8 cellular contexts compared by ENCODE assay signal in the genomic region with DNA sequence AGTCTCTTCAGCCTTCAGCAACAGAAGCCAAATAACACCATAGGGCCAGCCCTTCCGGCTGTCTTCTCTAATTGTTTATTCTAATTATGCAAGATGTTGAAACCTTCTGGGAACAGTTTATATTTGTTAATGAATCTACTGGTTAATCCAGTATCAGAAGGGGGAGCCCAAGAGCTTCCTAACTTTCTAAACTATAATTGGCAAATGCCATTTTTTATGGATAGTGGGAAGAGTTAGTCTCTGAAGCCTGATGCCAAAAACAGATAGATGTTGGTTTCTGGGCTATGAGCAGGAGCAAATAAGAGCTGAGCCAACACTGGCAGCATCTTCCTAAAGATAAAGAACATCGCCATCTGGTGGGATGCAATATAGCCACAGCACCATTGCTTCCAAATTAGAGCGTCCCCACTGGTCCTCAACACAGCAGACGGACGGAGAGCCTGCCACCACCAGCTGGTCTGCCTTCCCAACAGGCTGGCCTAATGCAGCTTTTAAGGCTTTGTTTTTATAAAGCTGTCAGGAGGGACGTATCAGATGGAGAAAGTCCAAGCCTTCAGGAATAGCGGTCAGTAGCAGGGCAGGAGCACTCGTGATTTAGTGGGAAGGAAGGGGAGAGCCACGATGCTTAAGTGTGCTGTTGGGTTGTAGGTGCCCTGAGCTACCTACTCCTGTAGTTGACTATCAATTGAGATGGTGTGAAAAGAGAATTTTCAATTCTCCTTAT.
DNase-seq lines count a peak whose midpoint lies in the region; ATAC-seq, FAIRE-seq and TF ChIP-seq lines count a peak whose summit lies in the region.

No MANE protein-coding gene starts in this region.

- H3K36me3 Mint-ChIP-seq in activated CD8-positive, alpha-beta T cell treated with anti-CD3 and anti-CD28 coated beads, Interleukin-2, amount 10 ng/mL, durations not matched to agents 7 days and 5 days (ENCODE audit: low read depth), result peaks cover 6% of the 10 kb centered on the region
- H3K36me3 Mint-ChIP-seq in activated T-cell treated with anti-CD3 and anti-CD28 coated beads, Interleukin-2, amount 50 U/mL, for 24 hours (ENCODE audit: low read depth), result peaks cover 31% of the 10 kb centered on the region

- FAIRE-seq in small intestine (lab: Jason Lieb, UNC), result no peak

- no peak overlapping the region for H3K27ac Mint-ChIP-seq in activated CD8-positive, alpha-beta T cell treated with anti-CD3 and anti-CD28 coated beads, Interleukin-2, amount 10 ng/mL, durations not matched to agents 7 days and 5 days
- H3K27ac Mint-ChIP-seq in activated T-cell treated with anti-CD3 and anti-CD28 coated beads, Interleukin-2, amount 50 U/mL, for 24 hours, result no peak overlapping the region

- no peak overlapping the region for H3K4me3 ChIP-seq in small intestine (ENCODE audit: low read depth in 1 of 2, low read length in 2 of 2)

- no peaks in the 10 kb centered on the region for H3K27me3 ChIP-seq in small intestine (ENCODE audit: control insufficient read depth in 2 of 2, insufficient read depth in 2 of 2, low read length in 2 of 2)

- no peak overlapping the region for H3K4me3 Mint-ChIP-seq in activated CD8-positive, alpha-beta T cell treated with anti-CD3 and anti-CD28 coated beads, Interleukin-2, amount 10 ng/mL, durations not matched to agents 7 days and 5 days
- no peak overlapping the region for H3K4me3 Mint-ChIP-seq in activated T-cell treated with anti-CD3 and anti-CD28 coated beads, Interleukin-2, amount 50 U/mL, for 24 hours

- POLR2A ChIA-PET in activated CD8-positive, alpha-beta T cell treated with anti-CD3 and anti-CD28 coated beads, Interleukin-2, amount 10 ng/mL, durations not matched to agents 7 days and 5 days (lab: Charles Lee), result no interaction called here

- no peak overlapping the region for H3K27ac ChIP-seq in small intestine (ENCODE audit: low read depth in 1 of 2, low read length in 1 of 2)

- DNase-seq in Ammon's horn (ENCODE audit: low spot score) (peak; percentile 72), GM13977 (ENCODE audit: low spot score) (peak; percentile 36), NCI-H2081 (lab: John Stamatoyannopoulos, UW) (peak; percentile 83 to 91), left cardiac atrium (no peak), small intestine (peak; percentile 11)
- peak; percentile 26 for DNase-seq in activated CD8-positive, alpha-beta T cell treated with anti-CD3 and anti-CD28 coated beads, Interleukin-2, amount 10 ng/mL, durations not matched to agents 7 days and 5 days
- no peak for DNase-seq in activated T-cell treated with anti-CD3 and anti-CD28 coated beads, Interleukin-2, amount 50 U/mL, for 24 hours

- ATAC-seq in activated CD8-positive, alpha-beta T cell treated with anti-CD3 and anti-CD28 coated beads, Interleukin-2, amount 10 ng/mL, durations not matched to agents 7 days and 5 days, result no peak
- peak; percentile 30 to 53 for ATAC-seq in left cardiac atrium
- no peak for ATAC-seq in HG03521 (IDR thresholded peaks at IDR 0.05; ENCODE audit: unreplicated experiment)

- peaks cover 0 to 6% of the 10 kb centered on the region in 2 donors for H3K36me3 ChIP-seq in small intestine (ENCODE audit: control insufficient read depth in 2 of 2, insufficient read depth in 2 of 2, low read length in 2 of 2)

- no peaks in the 10 kb centered on the region for H3K9me3 Mint-ChIP-seq in activated CD8-positive, alpha-beta T cell treated with anti-CD3 and anti-CD28 coated beads, Interleukin-2, amount 10 ng/mL, durations not matched to agents 7 days and 5 days (ENCODE audit: insufficient read depth)
- H3K9me3 Mint-ChIP-seq in activated T-cell treated with anti-CD3 and anti-CD28 coated beads, Interleukin-2, amount 50 U/mL, for 24 hours, result no peaks in the 10 kb centered on the region

- H3K27me3 Mint-ChIP-seq in activated CD8-positive, alpha-beta T cell treated with anti-CD3 and anti-CD28 coated beads, Interleukin-2, amount 10 ng/mL, durations not matched to agents 7 days and 5 days (ENCODE audit: low read depth), result no peaks in the 10 kb centered on the region
- no peaks in the 10 kb centered on the region for H3K27me3 Mint-ChIP-seq in activated T-cell treated with anti-CD3 and anti-CD28 coated beads, Interleukin-2, amount 50 U/mL, for 24 hours

- H3K4me1 Mint-ChIP-seq in activated CD8-positive, alpha-beta T cell treated with anti-CD3 and anti-CD28 coated beads, Interleukin-2, amount 10 ng/mL, durations not matched to agents 7 days and 5 days (ENCODE audit: low read depth), result no peaks in the 10 kb centered on the region
- no peaks in the 10 kb centered on the region for H3K4me1 Mint-ChIP-seq in activated T-cell treated with anti-CD3 and anti-CD28 coated beads, Interleukin-2, amount 50 U/mL, for 24 hours (ENCODE audit: low read depth)

- in situ Hi-C loops in GM13977 (cut with MboI; ENCODE audit: low pct_unique_long_range_greater_than_20kb, low sequenced_read_pairs, unreplicated experiment), result no loop called here

- H3K9me3 ChIP-seq in small intestine (ENCODE audit: control insufficient read depth, low read depth), result no peaks in the 10 kb centered on the region

- WGBS in small intestine, 3 donors, result 67 to 88% (median 83%) methylated on average over 9 of the region's 9 CpGs

- H3K4me1 ChIP-seq in small intestine (ENCODE audit: control insufficient read depth in 2 of 2, insufficient read depth in 1 of 2, low read depth in 1 of 2, low read length in 1 of 2), result no peaks in the 10 kb centered on the region

- TF ChIP-seq CTCF in GM13977 (IDR thresholded peaks at IDR 0.05; ENCODE audit: extremely low read depth, insufficient read depth, missing control alignments), result peak; percentile 54

- CTCF ChIA-PET in activated CD8-positive, alpha-beta T cell treated with anti-CD3 and anti-CD28 coated beads, Interleukin-2, amount 10 ng/mL, durations not matched to agents 7 days and 5 days (lab: Charles Lee), result interaction anchor here (0.7 to 3.7 kb wide), 19 partner anchors 9 to 578 kb away, joined by 3 to 20 read pairs (median 5); a partner anchor contains a TSS

- intact Hi-C loops in left cardiac atrium (cut with DNase I), result no loop called here

Comparison
In these comparisons a context has a peak if more than half of its experiments do, and no peak if none do; other contexts are left out.
1. DNase-seq: peak in Ammon's horn (single experiment), GM13977 (single experiment), NCI-H2081 (2 of 2), activated CD8-positive, alpha-beta T cell treated with anti-CD3 and anti-CD28 coated beads, Interleukin-2, amount 10 ng/mL, durations not matched to agents 7 days and 5 days (single experiment) and small intestine (single experiment); none in left cardiac atrium (single experiment) and activated T-cell treated with anti-CD3 and anti-CD28 coated beads, Interleukin-2, amount 50 U/mL, for 24 hours (single experiment).
2. ATAC-seq: peak in left cardiac atrium (2 of 2); none in activated CD8-positive, alpha-beta T cell treated with anti-CD3 and anti-CD28 coated beads, Interleukin-2, amount 10 ng/mL, durations not matched to agents 7 days and 5 days (single experiment) and HG03521 (single experiment).